In genomic region chr1:15155191-15155590, GRCh38 we compare ENCODE assay signal across 10 cellular contexts. TPM values are rescaled to one million over a fixed set of nuclear protein-coding genes. Genes with fewer than 3 reads are reported as not detected.
A peak's percentile ranks its signal among the peaks of the same experiment; 100 is the strongest.
DNase-seq lines count a peak whose midpoint lies in the region; ATAC-seq, FAIRE-seq and TF ChIP-seq lines count a peak whose summit lies in the region.
"Had no signal": no experiment of that assay in that cellular context is flagged by ENCODE, and none has a peak within 500 bp of the region (broad histone marks: within the 10 kb centered on the region; RNA-seq: fewer than 3 reads in every experiment).

No MANE protein-coding gene starts in this region.

- peak overlapping the region in 7 of 12 donors; percentile 71 to 90 (median 82) for H3K4me3 ChIP-seq in heart left ventricle
- no peak overlapping the region for H3K4me3 ChIP-seq in right cardiac atrium (ENCODE audit: low read length)
- peak overlapping the region; percentile 90 for H3K4me3 ChIP-seq in coronary artery
- H3K4me3 ChIP-seq in muscle layer of colon (ENCODE audit: low read depth in 1 of 2, low read length in 2 of 2), result peak overlapping the region; percentile 35 to 70

- WGBS in heart left ventricle, 4 donors, result 82 to 94% (median 88%) methylated on average over 5 of the region's 5 CpGs
- 89% methylated on average over 5 of the region's 5 CpGs for WGBS in right cardiac atrium

- H3K27me3 Mint-ChIP-seq in activated T-helper 1 cell treated with anti-CD3 and anti-CD28 coated beads, Interleukin-12 subunit alpha, Interleukin-12 subunit beta, Interleukin-2, Interleukin-4 antibody, amounts not matched to agents 30 ng/mL and 10 ng/mL and 1 ng/mL, durations not matched to agents 14 hours and 24 hours and 36 hours (ENCODE audit: insufficient read depth), result peaks cover 35% of the 10 kb centered on the region

- H3K9me3 ChIP-seq in heart left ventricle, result no peaks in the 10 kb centered on the region
- H3K9me3 ChIP-seq in right cardiac atrium (ENCODE audit: control insufficient read depth, low read length), result no peaks in the 10 kb centered on the region
- no peaks in the 10 kb centered on the region for H3K9me3 ChIP-seq in muscle layer of colon (ENCODE audit: low read length)
- H3K9me3 ChIP-seq: prostate gland had no signal

- no peak for FAIRE-seq in HTR-8/SVneo (lab: Jason Lieb, UNC)

- DNase-seq in heart left ventricle (no peak), right cardiac atrium (no peak), coronary artery (ENCODE audit: low spot score) (no peak), NK-92 (lab: John Stamatoyannopoulos, UW; ENCODE audit: unreplicated experiment) (no peak), HTR-8/SVneo (ENCODE audit: insufficient read length, low spot score) (no peak)
- no peak for DNase-seq in stimulated activated CD4-positive, alpha-beta T cell treated with anti-CD3 and anti-CD28 coated beads, Interleukin-4, amount 100 ng/mL, for 24 hours
- DNase-seq in activated T-helper 1 cell treated with anti-CD3 and anti-CD28 coated beads, Interleukin-12 subunit alpha, Interleukin-12 subunit beta, Interleukin-2, Interleukin-4 antibody, amounts not matched to agents 30 ng/mL and 10 ng/mL and 1 ng/mL, durations not matched to agents 14 hours and 24 hours and 36 hours (ENCODE audit: low spot score), result no peak
- DNase-seq: NCI-H69 had no signal

- no peak for TF ChIP-seq CTCF in heart left ventricle (IDR thresholded peaks at IDR 0.05)
- no peak for TF ChIP-seq CTCF in coronary artery (IDR thresholded peaks at IDR 0.05)

- peaks cover 3% of the 10 kb centered on the region for H3K36me3 Mint-ChIP-seq in activated T-helper 1 cell treated with anti-CD3 and anti-CD28 coated beads, Interleukin-12 subunit alpha, Interleukin-12 subunit beta, Interleukin-2, Interleukin-4 antibody, amounts not matched to agents 30 ng/mL and 10 ng/mL and 1 ng/mL, durations not matched to agents 14 hours and 24 hours and 36 hours (ENCODE audit: low read depth)

- H3K27ac ChIP-seq in heart left ventricle (peak overlapping the region in 5 of 12 donors; percentile 50 to 91 (median 80)), right cardiac atrium (ENCODE audit: low read length) (no peak overlapping the region), coronary artery (peak overlapping the region in 1 of 2 donors; percentile 92), muscle layer of colon (ENCODE audit: low read depth, low read length) (peak overlapping the region; percentile 95)

- H3K27ac Mint-ChIP-seq in activated T-helper 1 cell treated with anti-CD3 and anti-CD28 coated beads, Interleukin-12 subunit alpha, Interleukin-12 subunit beta, Interleukin-2, Interleukin-4 antibody, amounts not matched to agents 30 ng/mL and 10 ng/mL and 1 ng/mL, durations not matched to agents 14 hours and 24 hours and 36 hours, result no peak overlapping the region

- H3K4me3 Mint-ChIP-seq in activated T-helper 1 cell treated with anti-CD3 and anti-CD28 coated beads, Interleukin-12 subunit alpha, Interleukin-12 subunit beta, Interleukin-2, Interleukin-4 antibody, amounts not matched to agents 30 ng/mL and 10 ng/mL and 1 ng/mL, durations not matched to agents 14 hours and 24 hours and 36 hours, result no peak overlapping the region

- H3K27me3 ChIP-seq in heart left ventricle, result peaks cover 0 to 9% (median 0%) of the 10 kb centered on the region in 9 donors
- no peaks in the 10 kb centered on the region for H3K27me3 ChIP-seq in right cardiac atrium (ENCODE audit: control insufficient read depth, insufficient read depth)
- no peaks in the 10 kb centered on the region for H3K27me3 ChIP-seq in muscle layer of colon (ENCODE audit: control insufficient read depth in 1 of 2, insufficient read depth in 2 of 2, low read length in 2 of 2)

- H3K4me1 Mint-ChIP-seq in activated T-helper 1 cell treated with anti-CD3 and anti-CD28 coated beads, Interleukin-12 subunit alpha, Interleukin-12 subunit beta, Interleukin-2, Interleukin-4 antibody, amounts not matched to agents 30 ng/mL and 10 ng/mL and 1 ng/mL, durations not matched to agents 14 hours and 24 hours and 36 hours (ENCODE audit: low read depth), result peaks cover 24% of the 10 kb centered on the region

- intact Hi-C loops in heart left ventricle (cut with DNase I) (loop anchor here in 4 of 10 donors (5.0 to 10.0 kb wide), 3 partner anchors 57 to 280 kb away; partner anchors contain the start of gene CTRC (in 2 of the 4)), right cardiac atrium (cut with DNase I) (loop anchor here in 1 of 4 donors (10.0 kb wide), 1 partner anchor 150 kb away; no protein-coding TSS in a partner anchor)
- intact Hi-C loops in activated T-helper 1 cell treated with anti-CD3 and anti-CD28 coated beads, Interleukin-12 subunit alpha, Interleukin-12 subunit beta, Interleukin-2, Interleukin-4 antibody, amounts not matched to agents 30 ng/mL and 10 ng/mL and 1 ng/mL, durations not matched to agents 14 hours and 24 hours and 36 hours (cut with micrococcal nuclease), result no loop called here

- TF ChIP-seq POLR2A in heart left ventricle (IDR thresholded peaks at IDR 0.05), result no peak

- no peak overlapping the region for H3K9ac ChIP-seq in muscle layer of colon (ENCODE audit: low read length)

- H3K4me1 ChIP-seq in heart left ventricle (peaks cover 0 to 74% (median 19%) of the 10 kb centered on the region in 12 donors), right cardiac atrium (ENCODE audit: control insufficient read depth, insufficient read depth, low read length) (no peaks in the 10 kb centered on the region), muscle layer of colon (ENCODE audit: insufficient read depth, low read length) (peaks cover 59% of the 10 kb centered on the region)

- no peak for ATAC-seq in heart left ventricle
- ATAC-seq in right cardiac atrium, result no peak

- no peaks in the 10 kb centered on the region for H3K36me3 ChIP-seq in heart left ventricle
- H3K36me3 ChIP-seq in muscle layer of colon (ENCODE audit: insufficient read depth, low read length), result no peaks in the 10 kb centered on the region
- H3K36me3 ChIP-seq: prostate gland had no signal

- no peaks in the 10 kb centered on the region for H3K9me3 Mint-ChIP-seq in activated T-helper 1 cell treated with anti-CD3 and anti-CD28 coated beads, Interleukin-12 subunit alpha, Interleukin-12 subunit beta, Interleukin-2, Interleukin-4 antibody, amounts not matched to agents 30 ng/mL and 10 ng/mL and 1 ng/mL, durations not matched to agents 14 hours and 24 hours and 36 hours

RNA-seq across cellular contexts. Expression of gene TMEM51, which starts 1.6 kb away (rescaled TPM):
- total RNA-seq in heart left ventricle (1 to 10 TPM; 2.0 to 9.5 (median 3.8) TPM), right cardiac atrium (1 to 10 TPM; 3.7 to 5.4 (median 4.6) TPM)
- polyA plus RNA-seq in heart left ventricle (1 to 10 TPM; 3.5 to 3.8 TPM), right cardiac atrium (4.3 TPM)
- 0.21 TPM in 1 of 2 replicates, not detected in the other for total RNA-seq in activated T-helper 1 cell treated with anti-CD3 and anti-CD28 coated beads, Interleukin-12 subunit alpha, Interleukin-12 subunit beta, Interleukin-2, Interleukin-4 antibody, amounts not matched to agents 30 ng/mL and 10 ng/mL and 1 ng/mL, durations not matched to agents 14 hours and 24 hours and 36 hours
